ENCODE assay signal across 9 cellular contexts in genomic region chr5:166240705-166241104, GRCh38.
"Had no signal": no experiment of that assay in that cellular context is flagged by ENCODE, and none has a peak within 500 bp of the region (broad histone marks: within the 10 kb centered on the region; RNA-seq: fewer than 3 reads in every experiment).

No MANE protein-coding gene starts in this region.

- H3K27ac ChIP-seq: GM23248, HL-60 had no signal

- ATAC-seq: HCT116, HepG2 had no signal

- H2AFZ ChIP-seq: GM23248 had no signal

- H3K36me3 ChIP-seq: HAP-1 had no signal

- H3K4me1 ChIP-seq: HAP-1 had no signal

- H3K4me3 ChIP-seq: GM23248, HAP-1 had no signal

- DNase-seq: GM23248, GOT3, H7, HFFc6, KBM-7 had no signal

- H3K9me3 ChIP-seq: HAP-1 had no signal

- H3K9ac ChIP-seq: GM23248 had no signal
